Comparison of ENCODE assay signal across 17 cellular contexts in genomic region chrX:74389016-74389415, GRCh38.
"Had no signal": no experiment of that assay in that cellular context is flagged by ENCODE, and none has a peak within 500 bp of the region (broad histone marks: within the 10 kb centered on the region; RNA-seq: fewer than 3 reads in every experiment).

No MANE protein-coding gene starts in this region.

- DNase-seq: esophagus squamous epithelium; glutamatergic neuron; islet precursor cell; mucosa of descending colon; naive thymus-derived CD8-positive, alpha-beta T cell; psoas muscle; retina; right lobe of liver; stimulated activated CD4-positive, alpha-beta T cell treated with anti-CD3 and anti-CD28 coated beads, Interleukin-4, amount 100 ng/mL, for 1 hour; stimulated activated CD8-positive, alpha-beta memory T cell treated with anti-CD3 and anti-CD28 coated beads, Interleukin-4, amount 100 ng/mL, for 48 hours; stimulated activated naive CD8-positive, alpha-beta T cell treated with anti-CD3 and anti-CD28 coated beads, Interleukin-15, Interleukin-2, amounts not matched to agents 100 U/mL and 50 U/mL, for 24 hours; tibial artery; upper lobe of left lung; uterus had no signal

- H3K4me3 ChIP-seq: esophagus squamous epithelium, gastroesophageal sphincter, mucosa of descending colon, psoas muscle, right lobe of liver, tibial artery, upper lobe of left lung, uterus had no signal

- H3K9me3 Mint-ChIP-seq: stimulated activated effector memory CD8-positive, alpha-beta T cell treated with anti-CD3 and anti-CD28 coated beads, Interleukin-12 subunit alpha, Interleukin-12 subunit beta, amount 100 ng/mL, for 72 hours had no signal

- H3K27ac Mint-ChIP-seq: naive thymus-derived CD8-positive, alpha-beta T cell; stimulated activated effector memory CD8-positive, alpha-beta T cell treated with anti-CD3 and anti-CD28 coated beads, Interleukin-12 subunit alpha, Interleukin-12 subunit beta, amount 100 ng/mL, for 72 hours had no signal

- H3K36me3 ChIP-seq: esophagus squamous epithelium, gastroesophageal sphincter, neutrophil, right lobe of liver, tibial artery, upper lobe of left lung, uterus had no signal

- H3K27ac ChIP-seq: esophagus squamous epithelium, gastroesophageal sphincter, neutrophil, psoas muscle, right lobe of liver, tibial artery, upper lobe of left lung, uterus had no signal

- H3K9me3 ChIP-seq: esophagus squamous epithelium, gastroesophageal sphincter, mucosa of descending colon, neutrophil, psoas muscle, right lobe of liver, tibial artery, upper lobe of left lung, uterus had no signal

- H3K36me3 Mint-ChIP-seq: naive thymus-derived CD8-positive, alpha-beta T cell; stimulated activated effector memory CD8-positive, alpha-beta T cell treated with anti-CD3 and anti-CD28 coated beads, Interleukin-12 subunit alpha, Interleukin-12 subunit beta, amount 100 ng/mL, for 72 hours had no signal

- H3K4me1 ChIP-seq: esophagus squamous epithelium, gastroesophageal sphincter, psoas muscle, right lobe of liver, tibial artery, upper lobe of left lung, uterus had no signal

- H3K27me3 ChIP-seq: esophagus squamous epithelium, gastroesophageal sphincter, neutrophil, right lobe of liver, tibial artery, upper lobe of left lung, uterus had no signal

- H3K4me3 Mint-ChIP-seq: naive thymus-derived CD8-positive, alpha-beta T cell; stimulated activated effector memory CD8-positive, alpha-beta T cell treated with anti-CD3 and anti-CD28 coated beads, Interleukin-12 subunit alpha, Interleukin-12 subunit beta, amount 100 ng/mL, for 72 hours had no signal

- H3K4me1 Mint-ChIP-seq: naive thymus-derived CD8-positive, alpha-beta T cell; stimulated activated effector memory CD8-positive, alpha-beta T cell treated with anti-CD3 and anti-CD28 coated beads, Interleukin-12 subunit alpha, Interleukin-12 subunit beta, amount 100 ng/mL, for 72 hours had no signal
